ENCODE assay signal across 8 cellular contexts in genomic region chr22:37817705-37818311, GRCh38. TPM values are rescaled to one million over a fixed set of nuclear protein-coding genes. Genes with fewer than 3 reads are reported as not detected.
A peak's percentile ranks its signal among the peaks of the same experiment; 100 is the strongest.
DNase-seq lines count a peak whose midpoint lies in the region; ATAC-seq, FAIRE-seq and TF ChIP-seq lines count a peak whose summit lies in the region.

No MANE protein-coding gene starts in this region.

- H3K27ac ChIP-seq in endothelial cell of umbilical vein (ENCODE audit: insufficient read depth, low read depth, low read length) = no peak overlapping the region

- H2AFZ ChIP-seq in endothelial cell of umbilical vein (ENCODE audit: low read depth, low read length) = peak overlapping the region; percentile 49

- H3K36me3 ChIP-seq in endothelial cell of umbilical vein (ENCODE audit: control insufficient read depth in 2 of 2, extremely low read depth in 1 of 2, insufficient read depth in 2 of 2, low read length in 2 of 2) = peaks cover 0 to 4% of the 10 kb centered on the region in 2 experiments

- intact Hi-C loops in endothelial cell of umbilical vein (cut with micrococcal nuclease) = loop anchor here (1.0 to 5.0 kb wide), 4 partner anchors 45 to 147 kb away; partner anchors contain the start of genes C22orf23 and POLR2F

- POLR2A ChIA-PET in endothelial cell of umbilical vein (lab: Charles Lee) = interaction anchor here (0.6 to 1.5 kb wide), 5 partner anchors 10 to 150 kb away, joined by 3 to 8 read pairs (median 5); partner anchors contain the start of gene GCAT

- CTCF ChIA-PET in endothelial cell of umbilical vein (lab: Charles Lee) = interaction anchor here (0.6 to 5.9 kb wide), 29 partner anchors 9 to 175 kb away, joined by 3 to 223 read pairs (median 8); partner anchors contain the start of genes ANKRD54, C22orf23, EIF3L and GCAT

- DNase-seq in COR-L47 (lab: John Stamatoyannopoulos, UW) (peak; percentile 60), NOMO-1 treated with dmso at 0.1 percent for 144 hours (lab: John Stamatoyannopoulos, UW; ENCODE audit: unreplicated experiment) (peak; percentile 59), endothelial cell of umbilical vein (ENCODE audit: low read depth, low spot score) (peak; percentile 86), middle frontal gyrus (ENCODE audit: extremely low spot score, low spot score) (peak; percentile 73)
- DNase-seq in activated CD8-positive, alpha-beta memory T cell treated with anti-CD3 and anti-CD28 coated beads, Interleukin-2, amount 50 U/mL, for 24 hours (ENCODE audit: extremely low read depth) = peak; percentile 63
- peak; percentile 76 for DNase-seq in stimulated activated CD8-positive, alpha-beta memory T cell treated with anti-CD3 and anti-CD28 coated beads, Interleukin-15, amount 100 ng/mL, for 24 hours (ENCODE audit: low read depth)

- H4K20me1 ChIP-seq in endothelial cell of umbilical vein (replicated peaks; ENCODE audit: control insufficient read depth, extremely low read depth, insufficient read depth, low read length) = no peaks in the 10 kb centered on the region

- TF ChIP-seq POLR2A in endothelial cell of umbilical vein (IDR thresholded peaks at IDR 0.05; ENCODE audit: low read depth, low read length) = no peak

- no peak overlapping the region for H3K9ac ChIP-seq in endothelial cell of umbilical vein (replicated peaks; ENCODE audit: extremely low read depth, insufficient read depth, low read length)

- H3K27me3 ChIP-seq in endothelial cell of umbilical vein (ENCODE audit: control insufficient read depth in 2 of 2, insufficient read depth in 2 of 2, low read length in 2 of 2) = peaks cover 2 to 3% of the 10 kb centered on the region in 2 experiments

- H3K9me1 ChIP-seq in endothelial cell of umbilical vein (replicated peaks; ENCODE audit: control insufficient read depth, extremely low read depth, insufficient read depth, low read length) = no peaks in the 10 kb centered on the region

- FAIRE-seq in endothelial cell of umbilical vein (lab: Jason Lieb, UNC) = peak; percentile 94

- H3K9me3 ChIP-seq in endothelial cell of umbilical vein (replicated peaks; ENCODE audit: control insufficient read depth, insufficient read depth, low read length) = no peaks in the 10 kb centered on the region

- peak overlapping the region in 1 of 3 experiments; percentile 5 for H3K4me3 ChIP-seq in endothelial cell of umbilical vein (replicated peaks in 1 of 3; ENCODE audit: insufficient read depth in 1 of 3, low read depth in 1 of 3, low read length in 3 of 3)

- ATAC-seq in HG03342 (IDR thresholded peaks at IDR 0.05; ENCODE audit: unreplicated experiment) (peak; percentile 45), GM19463 (IDR thresholded peaks at IDR 0.05; ENCODE audit: unreplicated experiment) (no peak)

- no TSS peak for BruUV-seq in endothelial cell of umbilical vein (replicated peaks; lab: Mats Ljungman, UMichigan)

- TF ChIP-seq CTCF in endothelial cell of umbilical vein (IDR thresholded peaks at IDR 0.05; ENCODE audit: extremely low read depth in 1 of 2, insufficient read depth in 1 of 2, low read depth in 1 of 2, low read length in 2 of 2) = peak; percentile 95 to 98

- H3K79me2 ChIP-seq in endothelial cell of umbilical vein (ENCODE audit: control insufficient read depth, insufficient read depth, low read length) = no peaks in the 10 kb centered on the region

- no peak overlapping the region for H3K4me2 ChIP-seq in endothelial cell of umbilical vein (ENCODE audit: insufficient read depth, low read length)

- H3K4me1 ChIP-seq in endothelial cell of umbilical vein (ENCODE audit: control insufficient read depth, extremely low read depth, insufficient read depth, low read length) = peaks cover 9% of the 10 kb centered on the region

- dilution Hi-C loops in endothelial cell of umbilical vein (cut with MboI; ENCODE audit: extremely low pct_ligation_motif_present, low sequenced_read_pairs) = no loop called here

TF ChIP-seq in endothelial cell of umbilical vein, 7 proteins besides CTCF, POLR2A, EP300 and RAD21:
- no peak for TF ChIP-seq FOS (IDR thresholded peaks at IDR 0.05; ENCODE audit: borderline replicate concordance, insufficient read depth, low read length)
- TF ChIP-seq GATA2 (IDR thresholded peaks at IDR 0.05; ENCODE audit: insufficient read depth, insufficient read length, low read depth, low read length) = no peak
- TF ChIP-seq POLR2AphosphoS5 (IDR thresholded peaks at IDR 0.05; ENCODE audit: insufficient read depth, low read depth, low read length) = peak; percentile 37

RNA-seq across cellular contexts. Expression of gene GALR3, which starts 5.4 kb away (rescaled TPM):
- not detected in 2 replicates for total RNA-seq in endothelial cell of umbilical vein
- not detected in 2 replicates for polyA plus RNA-seq in endothelial cell of umbilical vein
- not detected in 2 replicates for polyA plus RNA-seq in endothelial cell of umbilical vein (2011; cell fraction: cytosol; rRNA removed)
- polyA plus RNA-seq in endothelial cell of umbilical vein (2011; cell fraction: nucleus; rRNA removed) = not detected in 2 replicates
- not detected in 2 replicates for polyA plus RNA-seq in endothelial cell of umbilical vein (2012)
- polyA minus RNA-seq in endothelial cell of umbilical vein = 0.34 TPM in 1 of 2 replicates, not detected in the other
- not detected for polyA minus RNA-seq in endothelial cell of umbilical vein (2011; cell fraction: cytosol; rRNA and poly(A)+ RNA removed)
- not detected in 2 replicates for polyA minus RNA-seq in endothelial cell of umbilical vein (2011; cell fraction: nucleus; rRNA and poly(A)+ RNA removed)

RNA-seq across cellular contexts. Expression of gene GCAT, which starts 10.1 kb away (rescaled TPM):
- total RNA-seq in endothelial cell of umbilical vein = 19.7 and 19.9 TPM in 2 replicates
- 19.7 and 24.4 TPM in 2 replicates for polyA plus RNA-seq in endothelial cell of umbilical vein
- polyA plus RNA-seq in endothelial cell of umbilical vein (2011; cell fraction: cytosol; rRNA removed) = 14.5 and 16.7 TPM in 2 replicates
- polyA plus RNA-seq in endothelial cell of umbilical vein (2011; cell fraction: nucleus; rRNA removed) = 11.3 and 14.8 TPM in 2 replicates
- 11.3 and 13.0 TPM in 2 replicates for polyA plus RNA-seq in endothelial cell of umbilical vein (2012)
- polyA minus RNA-seq in endothelial cell of umbilical vein = 10.5 and 11.2 TPM in 2 replicates
- 6.8 TPM for polyA minus RNA-seq in endothelial cell of umbilical vein (2011; cell fraction: cytosol; rRNA and poly(A)+ RNA removed)
- polyA minus RNA-seq in endothelial cell of umbilical vein (2011; cell fraction: nucleus; rRNA and poly(A)+ RNA removed) = 2.5 and 3.3 TPM in 2 replicates

RNA-seq across cellular contexts. Expression of gene ANKRD54, which starts 26.3 kb away (rescaled TPM):
- total RNA-seq in endothelial cell of umbilical vein = 25.5 and 26.0 TPM in 2 replicates
- 26.7 and 40.0 TPM in 2 replicates for polyA plus RNA-seq in endothelial cell of umbilical vein
- 25.3 and 27.1 TPM in 2 replicates for polyA plus RNA-seq in endothelial cell of umbilical vein (2011; cell fraction: cytosol; rRNA removed)
- 34.0 and 37.4 TPM in 2 replicates for polyA plus RNA-seq in endothelial cell of umbilical vein (2011; cell fraction: nucleus; rRNA removed)
- polyA plus RNA-seq in endothelial cell of umbilical vein (2012) = 14.4 and 16.2 TPM in 2 replicates
- polyA minus RNA-seq in endothelial cell of umbilical vein = 13.3 and 16.9 TPM in 2 replicates
- polyA minus RNA-seq in endothelial cell of umbilical vein (2011; cell fraction: cytosol; rRNA and poly(A)+ RNA removed) = 17.3 TPM
- 9.4 and 9.6 TPM in 2 replicates for polyA minus RNA-seq in endothelial cell of umbilical vein (2011; cell fraction: nucleus; rRNA and poly(A)+ RNA removed)

RNA-seq across cellular contexts. Expression of gene EIF3L, which starts 31.4 kb away (rescaled TPM):
- total RNA-seq in endothelial cell of umbilical vein = 442 and 479 TPM in 2 replicates
- 601 and 647 TPM in 2 replicates for polyA plus RNA-seq in endothelial cell of umbilical vein
- polyA plus RNA-seq in endothelial cell of umbilical vein (2011; cell fraction: cytosol; rRNA removed) = 624 and 642 TPM in 2 replicates
- polyA plus RNA-seq in endothelial cell of umbilical vein (2011; cell fraction: nucleus; rRNA removed) = 261 and 274 TPM in 2 replicates
- polyA plus RNA-seq in endothelial cell of umbilical vein (2012) = 656 and 666 TPM in 2 replicates
- 794 and 798 TPM in 2 replicates for polyA minus RNA-seq in endothelial cell of umbilical vein
- polyA minus RNA-seq in endothelial cell of umbilical vein (2011; cell fraction: cytosol; rRNA and poly(A)+ RNA removed) = 217 TPM
- polyA minus RNA-seq in endothelial cell of umbilical vein (2011; cell fraction: nucleus; rRNA and poly(A)+ RNA removed) = 110 and 171 TPM in 2 replicates
